ENCODE assay signal across 9 cellular contexts in genomic region chr1:215082532-215083407, GRCh38. TPM values are rescaled to one million over a fixed set of nuclear protein-coding genes. Genes with fewer than 3 reads are reported as not detected.
DNase-seq lines count a peak whose midpoint lies in the region; ATAC-seq and TF ChIP-seq lines count a peak whose summit lies in the region.
"Had no signal": no experiment of that assay in that cellular context is flagged by ENCODE, and none has a peak within 500 bp of the region (broad histone marks: within the 10 kb centered on the region; RNA-seq: fewer than 3 reads in every experiment).

KCNK2 (plus strand) TSS chr1:215082737; CDS start chr1:215083386, 649 bp downstream.

- H3K4me3 ChIP-seq in esophagus squamous epithelium = peak within 1 kb of the TSS; percentile 21 to 65 (median 40)
- H3K4me3 ChIP-seq: K562 had no signal

- peaks cover 3 to 20% (median 6%) of the 10 kb centered on the region in 3 donors for H3K4me1 ChIP-seq in esophagus squamous epithelium

- no peak for ATAC-seq in GM19328 (IDR thresholded peaks at IDR 0.05; ENCODE audit: unreplicated experiment)
- ATAC-seq in GM21528 (IDR thresholded peaks at IDR 0.05; ENCODE audit: low FRiP score, unreplicated experiment) = no peak
- ATAC-seq: K562 had no signal

- intact Hi-C loops in esophagus squamous epithelium (cut with DNase I) (no loop called here), posterior vena cava (cut with DNase I) (no loop called here)

- no peak for TF ChIP-seq CTCF in esophagus squamous epithelium (IDR thresholded peaks at IDR 0.05)

- no peaks in the 10 kb centered on the region for H3K36me3 ChIP-seq in esophagus squamous epithelium

- peaks cover 0 to 61% (median 9%) of the 10 kb centered on the region in 4 donors for H3K27me3 ChIP-seq in esophagus squamous epithelium

- H3K9me3 ChIP-seq in esophagus squamous epithelium = no peaks in the 10 kb centered on the region

- peak; percentile 72 for DNase-seq in GM03348 (ENCODE audit: low spot score)
- DNase-seq in NCI-H460 (ENCODE audit: extremely low read depth, low read depth) = peak; percentile 36
- DNase-seq in esophagus squamous epithelium (lab: John Stamatoyannopoulos, UW) = no peak
- peak; percentile 86 for DNase-seq in posterior vena cava (ENCODE audit: low spot score)
- no peak for DNase-seq in cerebellar cortex (ENCODE audit: low spot score)
- no peak for DNase-seq in SW 1271 (lab: John Stamatoyannopoulos, UW)

- H3K27ac ChIP-seq in esophagus squamous epithelium = no peak within 1 kb of the TSS

- no peak for TF ChIP-seq POLR2A in esophagus squamous epithelium (IDR thresholded peaks at IDR 0.05)

- 1% methylated on average over 23 to 33 of the region's 88 CpGs for WGBS in esophagus squamous epithelium, 2 donors

RNA-seq across cellular contexts. Expression of gene KCNK2, which starts in this region (rescaled TPM):
- total RNA-seq in NCI-H460 (2014; rRNA removed; shearing (Covaris generic)) = 14.7 and 16.4 TPM in 2 replicates
- 8.2 and 10.3 TPM in 2 replicates for polyA plus RNA-seq in NCI-H460 (2014; cell fraction: nucleus; rRNA removed)
- total RNA-seq in esophagus squamous epithelium (under 1 TPM in 2 of 4 donors, not detected in 2; 0.23 to 0.95 TPM), posterior vena cava (10 to 100 TPM in 1 of 2 donors, 1 to 10 TPM in 1; 8.7 to 15.7 TPM)

Comparison
In these comparisons a context has a peak if more than half of its experiments do, and no peak if none do; other contexts are left out.
1. DNase-seq: peak in GM03348 (single experiment), NCI-H460 (single experiment) and posterior vena cava (single experiment); none in esophagus squamous epithelium (single experiment), cerebellar cortex (single experiment) and SW 1271 (0 of 2).